4 cellular contexts compared by ENCODE assay signal in genomic region chr4:173995779-173996178, GRCh38.
A peak's percentile ranks its signal among the peaks of the same experiment; 100 is the strongest.
DNase-seq lines count a peak whose midpoint lies in the region; ATAC-seq, FAIRE-seq and TF ChIP-seq lines count a peak whose summit lies in the region.
"Not testable (repeated sequence)": the region's sequence is repeated elsewhere in the genome, so short reads cannot be mapped to it uniquely, and the experiment has no call there.

No MANE protein-coding gene starts in this region.

- not testable (repeated sequence) for DNase-seq in WTC11 (ENCODE audit: low spot score); K562 (ENCODE audit: extremely low read depth in 1 of 4, low spot score in 3 of 4); nephron progenitor cell

- in situ Hi-C loops in K562 (cut with MboI) = loop anchor here (25.0 kb wide), 1 partner anchor 483 kb away; no protein-coding TSS in a partner anchor

- no CpG with 5 or more reads among the region's 4 CpGs for WGBS in K562 (ENCODE audit: insufficient coverage, low coverage, missing lambda C conversion rate)

- not testable (repeated sequence) for TF ChIP-seq EP300 in K562 (IDR thresholded peaks at IDR 0.05; ENCODE audit: low read length)

- TF ChIP-seq CTCF in HEK293 (tag by site-specific recombination; IDR thresholded peaks at IDR 0.05); WTC11 (IDR thresholded peaks at IDR 0.05); K562 (IDR thresholded peaks at IDR 0.05 in 2 of 3, conservative IDR thresholded peaks at IDR 0.05 in 1 of 3; ENCODE audit: insufficient read depth in 2 of 3, low read depth in 1 of 3, low read length in 3 of 3); nephron progenitor cell (IDR thresholded peaks at IDR 0.05): not testable (repeated sequence)

- not testable (repeated sequence) for BruUV-seq in K562 (replicated peaks; lab: Mats Ljungman, UMichigan)

- not testable (repeated sequence) for H3K27ac Mint-ChIP-seq in WTC11
- peak overlapping the region; percentile 52 for H3K27ac Mint-ChIP-seq in nephron progenitor cell

- H3K27me3 ChIP-seq in K562 (ENCODE audit: control insufficient read depth in 2 of 2, insufficient read depth in 2 of 2, low read length in 2 of 2) = not testable (repeated sequence)

- FAIRE-seq in K562 (lab: Jason Lieb, UNC) = not testable (repeated sequence)

- CTCF ChIA-PET in HEK293 (lab: Yijun Ruan, JAX); K562 (lab: Yijun Ruan, JAX; ENCODE audit: low intra/inter-chr PET ratio): not testable (repeated sequence)
- CTCF ChIA-PET in WTC11 (lab: Charles Lee) = interaction anchor here (0.6 kb wide), 1 partner anchor 58 kb away, joined by 6 read pairs; no protein-coding TSS in a partner anchor

- H3K36me3 Mint-ChIP-seq in WTC11; nephron progenitor cell (ENCODE audit: low read depth): not testable (repeated sequence)

- ATAC-seq in WTC11 = 0 out of 2 replicates have a peak, but pooled peaks have one; percentile 30
- not testable (repeated sequence) for ATAC-seq in K562

- H3K9ac ChIP-seq in K562 (ENCODE audit: insufficient read depth in 1 of 2, low read depth in 2 of 2, low read length in 2 of 2) = not testable (repeated sequence)

- H3K9me1 ChIP-seq in K562 (ENCODE audit: control insufficient read depth, insufficient read depth, low read length) = not testable (repeated sequence)

- not testable (repeated sequence) for H3K4me3 ChIP-seq in HEK293 (ENCODE audit: low read depth, low read length); K562

- not testable (repeated sequence) for TF ChIP-seq RAD21 in K562 (CRISPR knock-in tag; conservative IDR thresholded peaks at IDR 0.05 in 1 of 2, IDR thresholded peaks at IDR 0.05 in 1 of 2)

- H3K9me3 ChIP-seq in HEK293 (ENCODE audit: control insufficient read depth, insufficient read depth, low read depth, low read length); K562 (replicated peaks; ENCODE audit: control insufficient read depth, insufficient read depth, low read depth, low read length): not testable (repeated sequence)

- H4K20me1 ChIP-seq in K562 (replicated peaks; ENCODE audit: control insufficient read depth, insufficient read depth, low read length) = not testable (repeated sequence)

- H3K4me3 Mint-ChIP-seq in WTC11, nephron progenitor cell: not testable (repeated sequence)

- POLR2A ChIA-PET in HEK293 (lab: Yijun Ruan, JAX); K562 (lab: Yijun Ruan, JAX): not testable (repeated sequence)
- POLR2A ChIA-PET in WTC11 (lab: Charles Lee) = interaction anchor here (0.6 kb wide), 1 partner anchor 45 kb away, joined by 3 read pairs; no protein-coding TSS in a partner anchor

- H3K9me3 Mint-ChIP-seq in WTC11, nephron progenitor cell: not testable (repeated sequence)

- not testable (repeated sequence) for H3K4me2 ChIP-seq in K562 (ENCODE audit: insufficient read depth, low read length)

- H3K27ac ChIP-seq in HEK293 (ENCODE audit: extremely low read depth, low read depth, low read length); K562 (ENCODE audit: extremely low read depth, low read depth, low read length): not testable (repeated sequence)

- H3K36me3 ChIP-seq in HEK293 (ENCODE audit: control insufficient read depth in 2 of 2, insufficient read depth in 1 of 2, low read length in 2 of 2); K562 (ENCODE audit: control insufficient read depth, insufficient read depth, low read length): not testable (repeated sequence)

- H3K27me3 Mint-ChIP-seq in WTC11 (ENCODE audit: low read depth) = not testable (repeated sequence)
- peaks cover 12% of the 10 kb centered on the region for H3K27me3 Mint-ChIP-seq in nephron progenitor cell (ENCODE audit: low read depth, poor library complexity)

- not testable (repeated sequence) for H3K4me1 Mint-ChIP-seq in WTC11, nephron progenitor cell

- TF ChIP-seq POLR2A in K562 (conservative IDR thresholded peaks at IDR 0.05) = not testable (repeated sequence)

- not testable (repeated sequence) for H3K79me2 ChIP-seq in K562 (ENCODE audit: control insufficient read depth, insufficient read depth, low read length)

- not testable (repeated sequence) for H3K4me1 ChIP-seq in HEK293 (ENCODE audit: control insufficient read depth, insufficient read depth, low read length); K562 (replicated peaks in 1 of 2; ENCODE audit: control insufficient read depth in 2 of 2, insufficient read depth in 2 of 2, low read length in 2 of 2)

- not testable (repeated sequence) for H2AFZ ChIP-seq in K562 (ENCODE audit: low read depth, low read length)

- intact Hi-C loops in K562 (cut with micrococcal nuclease) = loop anchor here (10.0 kb wide), 1 partner anchor 571 kb away; no protein-coding TSS in a partner anchor

TF ChIP-seq in HEK293, 187 proteins besides CTCF, POLR2A, EP300 and RAD21:
- peak; percentile 64 for TF ChIP-seq ZNF366 (tag by site-specific recombination; conservative IDR thresholded peaks at IDR 0.05)

TF ChIP-seq in K562, 482 proteins besides CTCF, POLR2A, EP300 and RAD21:
- peak; percentile 64 for TF ChIP-seq ZNF512 (tag; IDR thresholded peaks at IDR 0.05)
